In the genomic region with DNA sequence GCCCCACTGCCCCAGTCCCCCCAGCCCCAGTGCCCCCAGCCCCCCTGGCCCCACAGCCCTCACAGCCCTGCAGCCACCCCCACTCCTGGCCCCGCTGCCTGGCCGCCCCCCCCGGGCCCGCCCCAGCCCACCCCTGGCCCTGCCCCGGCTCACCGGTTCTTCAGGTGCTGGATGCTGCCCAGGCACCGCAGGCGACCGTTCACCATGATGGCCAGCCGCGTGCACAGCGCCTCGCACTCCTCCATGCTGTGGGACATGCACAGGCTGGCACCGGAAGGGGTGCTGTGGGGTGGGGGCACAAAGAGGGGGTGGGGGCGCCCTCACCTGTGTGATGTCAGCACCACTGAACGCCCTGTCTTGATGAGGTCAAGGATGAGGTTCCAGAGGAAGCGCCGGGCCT, we compare ENCODE assay signal across 41 cellular contexts. TPM values are rescaled to one million over a fixed set of nuclear protein-coding genes. Genes with fewer than 3 reads are reported as not detected.
"Had no signal": no experiment of that assay in that cellular context is flagged by ENCODE, and none has a peak within 500 bp of the region (broad histone marks: within the 10 kb centered on the region; RNA-seq: fewer than 3 reads in every experiment).

No MANE protein-coding gene starts in this region.

- H3K27ac ChIP-seq: adrenal gland, ascending aorta, body of pancreas, brain microvascular endothelial cell, breast epithelium, cardiac muscle cell had no signal

- H3K36me3 ChIP-seq: breast epithelium had no signal

- H3K9me3 Mint-ChIP-seq: activated naive CD4-positive, alpha-beta T cell treated with anti-CD3 and anti-CD28 coated beads for 36 hours; activated naive CD4-positive, alpha-beta T cell treated with anti-CD3 and anti-CD28 coated beads, Interleukin-2, amount 10 ng/mL, durations not matched to agents 7 days and 5 days; activated naive CD4-positive, alpha-beta T cell treated with anti-CD3 and anti-CD28 coated beads, Interleukin-2, amount 50 U/mL, for 24 hours; activated naive CD4-positive, alpha-beta T cell treated with anti-CD3 and anti-CD28 coated beads, Interleukin-2, amount 50 U/mL, for 72 hours; activated naive CD8-positive, alpha-beta T cell treated with anti-CD3 and anti-CD28 coated beads for 36 hours; activated naive CD8-positive, alpha-beta T cell treated with anti-CD3 and anti-CD28 coated beads, Interleukin-2, amount 10 ng/mL, durations not matched to agents 7 days and 5 days; activated naive CD8-positive, alpha-beta T cell treated with anti-CD3 and anti-CD28 coated beads, Interleukin-2, amount 50 U/mL, for 24 hours; activated T-cell treated with anti-CD3 and anti-CD28 coated beads, Interleukin-2, amount 50 U/mL, for 24 hours; activated T-cell treated with anti-CD3 and anti-CD28 coated beads, Interleukin-2, amount 50 U/mL, for 4 hours; activated T-cell treated with anti-CD3 and anti-CD28 coated beads, Interleukin-2, amount 50 U/mL, for 72 hours; activated T-helper 1 cell treated with anti-CD3 and anti-CD28 coated beads, Interleukin-12 subunit alpha, Interleukin-12 subunit beta, Interleukin-2, Interleukin-4 antibody, amounts not matched to agents 30 ng/mL and 10 ng/mL and 1 ng/mL, durations not matched to agents 14 hours and 24 hours and 36 hours; activated T-helper 17 cell treated with anti-CD3 and anti-CD28 coated beads, Interleukin-2, amount 50 U/mL, for 72 hours; activated T-helper 2 cell treated with anti-CD3 and anti-CD28 coated beads, Interferon-gamma antibody, Interleukin-2, Interleukin-4, amounts not matched to agents 10 μg/mL and 5 μg/mL and 100 μg/mL, durations not matched to agents 14 hours and 24 hours and 36 hours; central memory CD8-positive, alpha-beta T cell had no signal

- H3K27me3 ChIP-seq: adrenal gland, ascending aorta, body of pancreas, brain microvascular endothelial cell, breast epithelium, cardiac muscle cell had no signal

- ATAC-seq: activated naive CD4-positive, alpha-beta T cell treated with anti-CD3 and anti-CD28 coated beads, Interleukin-2, amount 50 U/mL, for 72 hours; activated naive CD8-positive, alpha-beta T cell treated with anti-CD3 and anti-CD28 coated beads, Interleukin-2, amount 50 U/mL, for 24 hours; activated T-cell treated with anti-CD3 and anti-CD28 coated beads, Interleukin-2, amount 50 U/mL, for 4 hours; activated T-cell treated with anti-CD3 and anti-CD28 coated beads, Interleukin-2, amount 50 U/mL, for 72 hours; activated T-helper 17 cell treated with anti-CD3 and anti-CD28 coated beads, Interleukin-2, amount 50 U/mL, for 72 hours; body of pancreas had no signal

- DNase-seq: activated effector memory CD4-positive, alpha-beta T cell treated with anti-CD3 and anti-CD28 coated beads, Interleukin-2, amount 50 U/mL, for 16 hours; activated effector memory CD4-positive, alpha-beta T cell treated with Interleukin-2 at 50 U/mL for 16 hours; activated gamma-delta T cell; activated gamma-delta T cell treated with Interleukin-2 at 50 U/mL for 16 hours; activated naive CD4-positive, alpha-beta T cell; activated naive CD4-positive, alpha-beta T cell treated with anti-CD3 and anti-CD28 coated beads for 36 hours; activated naive CD4-positive, alpha-beta T cell treated with anti-CD3 and anti-CD28 coated beads, Interleukin-2, amount 10 ng/mL, durations not matched to agents 7 days and 5 days; activated naive CD4-positive, alpha-beta T cell treated with anti-CD3 and anti-CD28 coated beads, Interleukin-2, amount 50 U/mL, for 16 hours; activated naive CD4-positive, alpha-beta T cell treated with Interleukin-2 at 50 U/mL for 16 hours; activated naive CD8-positive, alpha-beta T cell treated with anti-CD3 and anti-CD28 coated beads for 36 hours; activated naive CD8-positive, alpha-beta T cell treated with anti-CD3 and anti-CD28 coated beads, Interleukin-2, amount 10 ng/mL, durations not matched to agents 7 days and 5 days; activated naive CD8-positive, alpha-beta T cell treated with anti-CD3 and anti-CD28 coated beads, Interleukin-2, amount 50 U/mL, for 24 hours; activated T-cell treated with anti-CD3 and anti-CD28 coated beads for 4 hours; activated T-cell treated with anti-CD3 and anti-CD28 coated beads, Interleukin-2, amount 50 U/mL, for 1 hour; activated T-cell treated with anti-CD3 and anti-CD28 coated beads, Interleukin-2, amount 50 U/mL, for 24 hours; activated T-cell treated with anti-CD3 and anti-CD28 coated beads, Interleukin-2, amount 50 U/mL, for 4 hours; activated T-cell treated with anti-CD3 and anti-CD28 coated beads, Interleukin-2, amount 50 U/mL, for 48 hours; activated T-cell treated with anti-CD3 and anti-CD28 coated beads, Interleukin-2, amount 50 U/mL, for 72 hours; adrenal gland; amniotic stem cell; amygdala; anterior cingulate cortex; aorta; body of pancreas; brain microvascular endothelial cell; caudate nucleus; central memory CD4-positive, alpha-beta T cell; cerebellar nuclear complex had no signal

- FAIRE-seq: astrocyte, bronchial epithelial cell had no signal

- H3K27ac Mint-ChIP-seq: activated naive CD4-positive, alpha-beta T cell treated with anti-CD3 and anti-CD28 coated beads for 36 hours; activated naive CD4-positive, alpha-beta T cell treated with anti-CD3 and anti-CD28 coated beads, Interleukin-2, amount 10 ng/mL, durations not matched to agents 7 days and 5 days; activated naive CD4-positive, alpha-beta T cell treated with anti-CD3 and anti-CD28 coated beads, Interleukin-2, amount 50 U/mL, for 24 hours; activated naive CD4-positive, alpha-beta T cell treated with anti-CD3 and anti-CD28 coated beads, Interleukin-2, amount 50 U/mL, for 72 hours; activated naive CD8-positive, alpha-beta T cell; activated naive CD8-positive, alpha-beta T cell treated with anti-CD3 and anti-CD28 coated beads for 36 hours; activated naive CD8-positive, alpha-beta T cell treated with anti-CD3 and anti-CD28 coated beads, Interleukin-2, amount 10 ng/mL, durations not matched to agents 7 days and 5 days; activated naive CD8-positive, alpha-beta T cell treated with anti-CD3 and anti-CD28 coated beads, Interleukin-2, amount 50 U/mL, for 24 hours; activated T-cell treated with anti-CD3 and anti-CD28 coated beads, Interleukin-2, amount 50 U/mL, for 24 hours; activated T-cell treated with anti-CD3 and anti-CD28 coated beads, Interleukin-2, amount 50 U/mL, for 72 hours; activated T-helper 1 cell treated with anti-CD3 and anti-CD28 coated beads, Interleukin-12 subunit alpha, Interleukin-12 subunit beta, Interleukin-2, Interleukin-4 antibody, amounts not matched to agents 30 ng/mL and 10 ng/mL and 1 ng/mL, durations not matched to agents 14 hours and 24 hours and 36 hours; activated T-helper 17 cell treated with anti-CD3 and anti-CD28 coated beads, Interleukin-2, amount 50 U/mL, for 72 hours; activated T-helper 2 cell treated with anti-CD3 and anti-CD28 coated beads, Interferon-gamma antibody, Interleukin-2, Interleukin-4, amounts not matched to agents 10 μg/mL and 5 μg/mL and 100 μg/mL, durations not matched to agents 14 hours and 24 hours and 36 hours; brain had no signal

- H3K4me3 Mint-ChIP-seq: activated naive CD4-positive, alpha-beta T cell treated with anti-CD3 and anti-CD28 coated beads for 36 hours; activated naive CD4-positive, alpha-beta T cell treated with anti-CD3 and anti-CD28 coated beads, Interleukin-2, amount 10 ng/mL, durations not matched to agents 7 days and 5 days; activated naive CD4-positive, alpha-beta T cell treated with anti-CD3 and anti-CD28 coated beads, Interleukin-2, amount 50 U/mL, for 24 hours; activated naive CD8-positive, alpha-beta T cell; activated naive CD8-positive, alpha-beta T cell treated with anti-CD3 and anti-CD28 coated beads for 36 hours; activated naive CD8-positive, alpha-beta T cell treated with anti-CD3 and anti-CD28 coated beads, Interleukin-2, amount 10 ng/mL, durations not matched to agents 7 days and 5 days; activated naive CD8-positive, alpha-beta T cell treated with anti-CD3 and anti-CD28 coated beads, Interleukin-2, amount 50 U/mL, for 24 hours; activated T-cell treated with anti-CD3 and anti-CD28 coated beads, Interleukin-2, amount 50 U/mL, for 24 hours; activated T-cell treated with anti-CD3 and anti-CD28 coated beads, Interleukin-2, amount 50 U/mL, for 4 hours; activated T-cell treated with anti-CD3 and anti-CD28 coated beads, Interleukin-2, amount 50 U/mL, for 72 hours; activated T-helper 1 cell treated with anti-CD3 and anti-CD28 coated beads, Interleukin-12 subunit alpha, Interleukin-12 subunit beta, Interleukin-2, Interleukin-4 antibody, amounts not matched to agents 30 ng/mL and 10 ng/mL and 1 ng/mL, durations not matched to agents 14 hours and 24 hours and 36 hours; activated T-helper 17 cell treated with anti-CD3 and anti-CD28 coated beads, Interleukin-2, amount 50 U/mL, for 72 hours; brain; central memory CD8-positive, alpha-beta T cell had no signal

- H3K4me1 ChIP-seq: adrenal gland, ascending aorta, body of pancreas, breast epithelium had no signal

- H3K9me3 ChIP-seq: adrenal gland, ascending aorta, body of pancreas had no signal

- H3K4me3 ChIP-seq: adrenal gland, ascending aorta, body of pancreas, breast epithelium, cardiac muscle cell had no signal

- H3K4me1 Mint-ChIP-seq: activated naive CD4-positive, alpha-beta T cell treated with anti-CD3 and anti-CD28 coated beads, Interleukin-2, amount 10 ng/mL, durations not matched to agents 7 days and 5 days; activated naive CD4-positive, alpha-beta T cell treated with anti-CD3 and anti-CD28 coated beads, Interleukin-2, amount 50 U/mL, for 24 hours; activated T-helper 17 cell treated with anti-CD3 and anti-CD28 coated beads, Interleukin-2, amount 50 U/mL, for 72 hours; brain had no signal

- H3K27me3 Mint-ChIP-seq: activated naive CD4-positive, alpha-beta T cell treated with anti-CD3 and anti-CD28 coated beads, Interleukin-2, amount 10 ng/mL, durations not matched to agents 7 days and 5 days; activated naive CD4-positive, alpha-beta T cell treated with anti-CD3 and anti-CD28 coated beads, Interleukin-2, amount 50 U/mL, for 24 hours; activated naive CD8-positive, alpha-beta T cell; activated naive CD8-positive, alpha-beta T cell treated with anti-CD3 and anti-CD28 coated beads for 36 hours; activated naive CD8-positive, alpha-beta T cell treated with anti-CD3 and anti-CD28 coated beads, Interleukin-2, amount 50 U/mL, for 24 hours; activated T-cell treated with anti-CD3 and anti-CD28 coated beads, Interleukin-2, amount 50 U/mL, for 24 hours; activated T-helper 17 cell treated with anti-CD3 and anti-CD28 coated beads, Interleukin-2, amount 50 U/mL, for 72 hours; brain; central memory CD8-positive, alpha-beta T cell had no signal

RNA-seq across cellular contexts. Expression of a gene that starts 12.8 kb away (rescaled TPM):
- total RNA-seq: activated naive CD4-positive, alpha-beta T cell treated with anti-CD3 and anti-CD28 coated beads for 36 hours; activated naive CD4-positive, alpha-beta T cell treated with anti-CD3 and anti-CD28 coated beads, Interleukin-2, amount 50 U/mL, for 72 hours; activated naive CD8-positive, alpha-beta T cell treated with anti-CD3 and anti-CD28 coated beads for 36 hours; activated T-helper 1 cell treated with anti-CD3 and anti-CD28 coated beads, Interleukin-12 subunit alpha, Interleukin-12 subunit beta, Interleukin-2, Interleukin-4 antibody, amounts not matched to agents 30 ng/mL and 10 ng/mL and 1 ng/mL, durations not matched to agents 14 hours and 24 hours and 36 hours; activated T-helper 2 cell treated with anti-CD3 and anti-CD28 coated beads, Interferon-gamma antibody, Interleukin-2, Interleukin-4, amounts not matched to agents 10 μg/mL and 5 μg/mL and 100 μg/mL, durations not matched to agents 14 hours and 24 hours and 36 hours; cardiac muscle cell had no signal

RNA-seq across cellular contexts. Expression of a gene that starts 22.7 kb away (rescaled TPM):
- total RNA-seq: activated naive CD4-positive, alpha-beta T cell treated with anti-CD3 and anti-CD28 coated beads for 36 hours; activated naive CD8-positive, alpha-beta T cell treated with anti-CD3 and anti-CD28 coated beads for 36 hours; activated T-helper 2 cell treated with anti-CD3 and anti-CD28 coated beads, Interferon-gamma antibody, Interleukin-2, Interleukin-4, amounts not matched to agents 10 μg/mL and 5 μg/mL and 100 μg/mL, durations not matched to agents 14 hours and 24 hours and 36 hours; ascending aorta; astrocyte; body of pancreas; breast epithelium; bronchial epithelial cell; cardiac muscle cell had no signal
- polyA plus RNA-seq: aorta, cardiac muscle cell had no signal

RNA-seq across cellular contexts. Expression of a gene that starts 26.4 kb away (rescaled TPM):
- total RNA-seq: activated naive CD4-positive, alpha-beta T cell treated with anti-CD3 and anti-CD28 coated beads for 36 hours; activated naive CD4-positive, alpha-beta T cell treated with anti-CD3 and anti-CD28 coated beads, Interleukin-2, amount 50 U/mL, for 72 hours; activated naive CD8-positive, alpha-beta T cell treated with anti-CD3 and anti-CD28 coated beads for 36 hours; activated T-cell treated with anti-CD3 and anti-CD28 coated beads, Interleukin-2, amount 50 U/mL, for 4 hours; activated T-cell treated with anti-CD3 and anti-CD28 coated beads, Interleukin-2, amount 50 U/mL, for 72 hours; activated T-helper 1 cell treated with anti-CD3 and anti-CD28 coated beads, Interleukin-12 subunit alpha, Interleukin-12 subunit beta, Interleukin-2, Interleukin-4 antibody, amounts not matched to agents 30 ng/mL and 10 ng/mL and 1 ng/mL, durations not matched to agents 14 hours and 24 hours and 36 hours; activated T-helper 2 cell treated with anti-CD3 and anti-CD28 coated beads, Interferon-gamma antibody, Interleukin-2, Interleukin-4, amounts not matched to agents 10 μg/mL and 5 μg/mL and 100 μg/mL, durations not matched to agents 14 hours and 24 hours and 36 hours; ascending aorta; body of pancreas; bronchial epithelial cell had no signal
- polyA plus RNA-seq: cardiac muscle cell had no signal
